In the genomic region with DNA sequence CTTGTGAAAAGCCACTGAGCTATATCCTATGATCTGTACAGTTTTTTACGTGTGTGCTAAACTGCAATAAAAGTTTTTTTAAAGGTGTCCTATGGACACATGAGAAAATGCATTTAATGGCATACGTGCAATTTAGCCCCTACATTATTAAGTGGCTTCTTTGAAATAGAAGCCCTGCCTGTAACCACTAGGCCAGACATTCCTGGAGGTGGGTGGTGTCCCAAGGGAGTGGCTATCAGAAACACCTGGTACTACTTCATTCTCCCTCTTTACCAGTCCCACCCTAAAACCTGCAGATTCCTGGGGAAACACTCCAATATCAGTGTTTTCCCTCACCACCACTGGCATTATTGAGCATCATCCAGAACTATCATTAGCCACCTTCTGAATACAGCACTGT, we compare ENCODE assay signal across 25 cellular contexts.
A peak's percentile ranks its signal among the peaks of the same experiment; 100 is the strongest.
DNase-seq lines count a peak whose midpoint lies in the region; ATAC-seq and TF ChIP-seq lines count a peak whose summit lies in the region.
"Had no signal": no experiment of that assay in that cellular context is flagged by ENCODE, and none has a peak within 500 bp of the region (broad histone marks: within the 10 kb centered on the region; RNA-seq: fewer than 3 reads in every experiment).

No MANE protein-coding gene starts in this region.

- H3K4me2 ChIP-seq in OCI-LY7 (ENCODE audit: low read length), result peak overlapping the region; percentile 58

- H3K27ac ChIP-seq in OCI-LY7 (ENCODE audit: low read depth, low read length, poor library complexity, severe bottlenecking), result peak overlapping the region; percentile 87
- H3K27ac ChIP-seq in left lung, result no peak overlapping the region
- H3K27ac ChIP-seq: BLaER1 treated with 17β-estradiol and CSF1 and Interleukin-3, amounts not matched to agents 10 nM and 100 nM; Peyer's patch had no signal

- H3K9me3 ChIP-seq in OCI-LY7 (ENCODE audit: low read length), result no peaks in the 10 kb centered on the region
- H3K9me3 ChIP-seq in left lung, result no peaks in the 10 kb centered on the region
- H3K9me3 ChIP-seq: HAP-1, Peyer's patch had no signal

- H3K4me3 ChIP-seq in OCI-LY7 (ENCODE audit: low read depth, low read length, poor library complexity, severe bottlenecking) (no peak overlapping the region), left lung (no peak overlapping the region)
- H3K4me3 ChIP-seq: BLaER1 treated with 17β-estradiol and CSF1 and Interleukin-3, amounts not matched to agents 10 nM and 100 nM; GM12878; HAP-1; K562; Peyer's patch had no signal

- DNase-seq in natural killer cell, result no peak
- no peak for DNase-seq in natural killer cell treated with Interleukin-12 subunit alpha and Interleukin-12 subunit beta and Interleukin-15 and Interleukin-18, amount 100 ng/mL, for 72 hours (ENCODE audit: low spot score)
- DNase-seq in OCI-LY7 (ENCODE audit: low spot score), result no peak
- no peak for DNase-seq in left lung
- no peak for DNase-seq in 8988T
- DNase-seq: CD8-positive, alpha-beta memory T cell; DMS 273 treated with DMSO at 0.1 percent for 48 hours; DMS79; EL; GDM1; GOT3; HFFc6; NCI-H1105; NCI-H146; NCI-H2029; NCI-H446 treated with DMSO at 0.1 percent for 48 hours; NCI-H526 treated with DMSO at 0.1 percent for 48 hours; SHP77 treated with DMSO at 0.1 percent for 48 hours had no signal

- no peaks in the 10 kb centered on the region for H4K20me1 ChIP-seq in OCI-LY7 (ENCODE audit: insufficient read depth, low read length)

- peaks cover 35 to 47% of the 10 kb centered on the region in 2 donors for H3K4me1 Mint-ChIP-seq in natural killer cell
- peaks cover 43 to 47% of the 10 kb centered on the region in 2 donors for H3K4me1 Mint-ChIP-seq in natural killer cell treated with Interleukin-12 subunit alpha and Interleukin-12 subunit beta and Interleukin-15 and Interleukin-18, amount 100 ng/mL, for 72 hours (ENCODE audit: low read depth in 2 of 2)

- TF ChIP-seq CTCF in natural killer cell (IDR thresholded peaks at IDR 0.05) (no peak), OCI-LY7 (conservative IDR thresholded peaks at IDR 0.05; ENCODE audit: low read length) (no peak), left lung (IDR thresholded peaks at IDR 0.05) (no peak)

- POLR2A ChIA-PET in OCI-LY7 (lab: Charles Lee), result interaction anchor here (0.8 to 2.0 kb wide), 5 partner anchors 11 to 200 kb away, joined by 3 to 6 read pairs (median 4); no protein-coding TSS in a partner anchor

- H3K27ac Mint-ChIP-seq in natural killer cell, result peak overlapping the region; percentile 26 to 64
- no peak overlapping the region for H3K27ac Mint-ChIP-seq in natural killer cell treated with Interleukin-12 subunit alpha and Interleukin-12 subunit beta and Interleukin-15 and Interleukin-18, amount 100 ng/mL, for 72 hours
- H3K27ac Mint-ChIP-seq: HFFc6 had no signal

- no peaks in the 10 kb centered on the region for H3K9me3 Mint-ChIP-seq in natural killer cell
- no peaks in the 10 kb centered on the region for H3K9me3 Mint-ChIP-seq in natural killer cell treated with Interleukin-12 subunit alpha and Interleukin-12 subunit beta and Interleukin-15 and Interleukin-18, amount 100 ng/mL, for 72 hours
- H3K9me3 Mint-ChIP-seq: CD8-positive, alpha-beta memory T cell; HFFc6 had no signal

- no peak overlapping the region for H2AFZ ChIP-seq in OCI-LY7 (ENCODE audit: low read length)

- H3K27me3 Mint-ChIP-seq in natural killer cell (ENCODE audit: low read depth in 2 of 2), result no peaks in the 10 kb centered on the region
- H3K27me3 Mint-ChIP-seq in natural killer cell treated with Interleukin-12 subunit alpha and Interleukin-12 subunit beta and Interleukin-15 and Interleukin-18, amount 100 ng/mL, for 72 hours, result no peaks in the 10 kb centered on the region
- H3K27me3 Mint-ChIP-seq: CD8-positive, alpha-beta memory T cell had no signal

- no TSS peak for BruUV-seq in OCI-LY7 (replicated peaks; lab: Mats Ljungman, UMichigan)

- peaks cover 35% of the 10 kb centered on the region for H3K79me2 ChIP-seq in OCI-LY7 (ENCODE audit: insufficient read depth, low read depth, low read length)

- peaks cover 24% of the 10 kb centered on the region for H3K36me3 Mint-ChIP-seq in natural killer cell
- H3K36me3 Mint-ChIP-seq in natural killer cell treated with Interleukin-12 subunit alpha and Interleukin-12 subunit beta and Interleukin-15 and Interleukin-18, amount 100 ng/mL, for 72 hours, result peaks cover 38% of the 10 kb centered on the region

- H3K9me2 ChIP-seq in OCI-LY7 (ENCODE audit: insufficient read depth, low read length), result no peaks in the 10 kb centered on the region

- ATAC-seq in natural killer cell (no peak), left lung (peak; percentile 72), GM21367 (IDR thresholded peaks at IDR 0.05; ENCODE audit: unreplicated experiment) (no peak), GM18873 (IDR thresholded peaks at IDR 0.05; ENCODE audit: low FRiP score, unreplicated experiment) (no peak)
- no peak for ATAC-seq in natural killer cell treated with Interleukin-12 subunit alpha and Interleukin-12 subunit beta and Interleukin-15 and Interleukin-18, amount 100 ng/mL, for 72 hours
- ATAC-seq: GM12878, K562 had no signal

- H3K4me3 Mint-ChIP-seq in natural killer cell, result no peak overlapping the region
- H3K4me3 Mint-ChIP-seq in natural killer cell treated with Interleukin-12 subunit alpha and Interleukin-12 subunit beta and Interleukin-15 and Interleukin-18, amount 100 ng/mL, for 72 hours, result no peak overlapping the region
- H3K4me3 Mint-ChIP-seq: HFFc6 had no signal

- H3K27me3 ChIP-seq in left lung, result no peaks in the 10 kb centered on the region
- H3K27me3 ChIP-seq: BLaER1 treated with 17β-estradiol and CSF1 and Interleukin-3, amounts not matched to agents 10 nM and 100 nM; Peyer's patch had no signal

- H3K36me3 ChIP-seq in OCI-LY7 (ENCODE audit: insufficient read depth, low read length) (peaks cover 99% of the 10 kb centered on the region), left lung (peaks cover 0 to 40% of the 10 kb centered on the region in 2 donors)
- H3K36me3 ChIP-seq: HAP-1, Peyer's patch had no signal

- CTCF ChIA-PET in OCI-LY7 (lab: Charles Lee; ENCODE audit: unreplicated experiment), result interaction anchor here (1.0 kb wide), 1 partner anchor 8 kb away, joined by 3 read pairs; no protein-coding TSS in a partner anchor

- intact Hi-C loops in natural killer cell (cut with micrococcal nuclease), result no loop called here
- intact Hi-C loops in OCI-LY7 (cut with micrococcal nuclease; ENCODE audit: unreplicated experiment), result no loop called here
- intact Hi-C loops in left lung (cut with DNase I), result no loop called here

- H3K4me1 ChIP-seq in OCI-LY7 (ENCODE audit: insufficient read depth, low read length, poor library complexity, severe bottlenecking) (peaks cover 65% of the 10 kb centered on the region), left lung (peaks cover 2 to 4% of the 10 kb centered on the region in 2 donors)
- H3K4me1 ChIP-seq: HAP-1, Peyer's patch had no signal

Comparison
In these comparisons a context has a peak if more than half of its experiments do, and no peak if none do; other contexts are left out.
1. H3K27ac Mint-ChIP-seq: peak in natural killer cell (2 of 2); none in natural killer cell treated with Interleukin-12 subunit alpha and Interleukin-12 subunit beta and Interleukin-15 and Interleukin-18, amount 100 ng/mL, for 72 hours (0 of 2).